In genomic region chr3:186038360-186038759, GRCh38 we compare ENCODE assay signal across 1 cellular context.
TF ChIP-seq lines count a peak whose summit lies in the region.

No MANE protein-coding gene starts in this region.

TF ChIP-seq in GM23338, 12 proteins besides CTCF, POLR2A, EP300 and RAD21 (continued from another document):
- TF ChIP-seq, protein P1, sequence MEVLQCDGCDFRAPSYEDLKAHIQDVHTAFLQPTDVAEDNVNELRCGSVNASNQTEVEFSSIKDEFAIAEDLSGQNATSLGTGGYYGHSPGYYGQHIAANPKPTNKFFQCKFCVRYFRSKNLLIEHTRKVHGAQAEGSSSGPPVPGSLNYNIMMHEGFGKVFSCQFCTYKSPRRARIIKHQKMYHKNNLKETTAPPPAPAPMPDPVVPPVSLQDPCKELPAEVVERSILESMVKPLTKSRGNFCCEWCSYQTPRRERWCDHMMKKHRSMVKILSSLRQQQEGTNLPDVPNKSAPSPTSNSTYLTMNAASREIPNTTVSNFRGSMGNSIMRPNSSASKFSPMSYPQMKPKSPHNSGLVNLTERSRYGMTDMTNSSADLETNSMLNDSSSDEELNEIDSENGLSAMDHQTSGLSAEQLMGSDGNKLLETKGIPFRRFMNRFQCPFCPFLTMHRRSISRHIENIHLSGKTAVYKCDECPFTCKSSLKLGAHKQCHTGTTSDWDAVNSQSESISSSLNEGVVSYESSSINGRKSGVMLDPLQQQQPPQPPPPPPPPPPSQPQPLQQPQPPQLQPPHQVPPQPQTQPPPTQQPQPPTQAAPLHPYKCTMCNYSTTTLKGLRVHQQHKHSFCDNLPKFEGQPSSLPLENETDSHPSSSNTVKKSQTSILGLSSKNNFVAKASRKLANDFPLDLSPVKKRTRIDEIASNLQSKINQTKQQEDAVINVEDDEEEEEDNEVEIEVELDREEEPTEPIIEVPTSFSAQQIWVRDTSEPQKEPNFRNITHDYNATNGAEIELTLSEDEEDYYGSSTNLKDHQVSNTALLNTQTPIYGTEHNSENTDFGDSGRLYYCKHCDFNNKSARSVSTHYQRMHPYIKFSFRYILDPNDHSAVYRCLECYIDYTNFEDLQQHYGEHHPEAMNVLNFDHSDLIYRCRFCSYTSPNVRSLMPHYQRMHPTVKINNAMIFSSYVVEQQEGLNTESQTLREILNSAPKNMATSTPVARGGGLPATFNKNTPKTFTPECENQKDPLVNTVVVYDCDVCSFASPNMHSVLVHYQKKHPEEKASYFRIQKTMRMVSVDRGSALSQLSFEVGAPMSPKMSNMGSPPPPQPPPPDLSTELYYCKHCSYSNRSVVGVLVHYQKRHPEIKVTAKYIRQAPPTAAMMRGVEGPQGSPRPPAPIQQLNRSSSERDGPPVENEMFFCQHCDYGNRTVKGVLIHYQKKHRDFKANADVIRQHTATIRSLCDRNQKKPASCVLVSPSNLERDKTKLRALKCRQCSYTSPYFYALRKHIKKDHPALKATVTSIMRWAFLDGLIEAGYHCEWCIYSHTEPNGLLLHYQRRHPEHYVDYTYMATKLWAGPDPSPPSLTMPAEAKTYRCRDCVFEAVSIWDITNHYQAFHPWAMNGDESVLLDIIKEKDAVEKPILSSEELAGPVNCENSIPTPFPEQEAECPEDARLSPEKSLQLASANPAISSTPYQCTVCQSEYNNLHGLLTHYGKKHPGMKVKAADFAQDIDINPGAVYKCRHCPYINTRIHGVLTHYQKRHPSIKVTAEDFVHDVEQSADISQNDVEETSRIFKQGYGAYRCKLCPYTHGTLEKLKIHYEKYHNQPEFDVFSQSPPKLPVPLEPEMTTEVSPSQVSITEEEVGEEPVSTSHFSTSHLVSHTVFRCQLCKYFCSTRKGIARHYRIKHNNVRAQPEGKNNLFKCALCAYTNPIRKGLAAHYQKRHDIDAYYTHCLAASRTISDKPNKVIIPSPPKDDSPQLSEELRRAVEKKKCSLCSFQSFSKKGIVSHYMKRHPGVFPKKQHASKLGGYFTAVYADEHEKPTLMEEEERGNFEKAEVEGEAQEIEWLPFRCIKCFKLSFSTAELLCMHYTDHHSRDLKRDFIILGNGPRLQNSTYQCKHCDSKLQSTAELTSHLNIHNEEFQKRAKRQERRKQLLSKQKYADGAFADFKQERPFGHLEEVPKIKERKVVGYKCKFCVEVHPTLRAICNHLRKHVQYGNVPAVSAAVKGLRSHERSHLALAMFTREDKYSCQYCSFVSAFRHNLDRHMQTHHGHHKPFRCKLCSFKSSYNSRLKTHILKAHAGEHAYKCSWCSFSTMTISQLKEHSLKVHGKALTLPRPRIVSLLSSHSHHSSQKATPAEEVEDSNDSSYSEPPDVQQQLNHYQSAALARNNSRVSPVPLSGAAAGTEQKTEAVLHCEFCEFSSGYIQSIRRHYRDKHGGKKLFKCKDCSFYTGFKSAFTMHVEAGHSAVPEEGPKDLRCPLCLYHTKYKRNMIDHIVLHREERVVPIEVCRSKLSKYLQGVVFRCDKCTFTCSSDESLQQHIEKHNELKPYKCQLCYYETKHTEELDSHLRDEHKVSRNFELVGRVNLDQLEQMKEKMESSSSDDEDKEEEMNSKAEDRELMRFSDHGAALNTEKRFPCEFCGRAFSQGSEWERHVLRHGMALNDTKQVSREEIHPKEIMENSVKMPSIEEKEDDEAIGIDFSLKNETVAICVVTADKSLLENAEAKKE (CRISPR knock-in tag; IDR thresholded peaks at IDR 0.05): no peak
